13 cellular contexts compared by ENCODE assay signal in genomic region chr1:3197781-3198316, GRCh38.
"Had no signal": no experiment of that assay in that cellular context is flagged by ENCODE, and none has a peak within 500 bp of the region (broad histone marks: within the 10 kb centered on the region; RNA-seq: fewer than 3 reads in every experiment).

No MANE protein-coding gene starts in this region.

- H3K4me3 ChIP-seq: colonic mucosa, left lung, psoas muscle, sigmoid colon had no signal

- H3K4me1 ChIP-seq: colonic mucosa, left lung, psoas muscle, sigmoid colon had no signal

- H3K27ac ChIP-seq: colonic mucosa, left lung, psoas muscle, sigmoid colon had no signal

- FAIRE-seq: keratinocyte, TTC549 had no signal

- H3K36me3 ChIP-seq: colonic mucosa, left lung, sigmoid colon had no signal

- H3K27me3 ChIP-seq: colonic mucosa, left lung, sigmoid colon had no signal

- DNase-seq: activated CD4-positive, alpha-beta memory T cell treated with anti-CD3 and anti-CD28 coated beads, Interleukin-2, amount 10 ng/mL, durations not matched to agents 7 days and 5 days; activated CD4-positive, alpha-beta T cell treated with anti-CD3 and anti-CD28 coated beads for 36 hours; activated CD8-positive, alpha-beta memory T cell treated with anti-CD3 and anti-CD28 coated beads, Interleukin-2, amount 10 ng/mL, durations not matched to agents 7 days and 5 days; central memory CD4-positive, alpha-beta T cell; colonic mucosa; foreskin melanocyte; left lung; psoas muscle; sigmoid colon; stimulated activated CD4-positive, alpha-beta T cell treated with anti-CD3 and anti-CD28 coated beads, Interleukin-4, amount 100 ng/mL, for 24 hours had no signal

- ATAC-seq: activated CD4-positive, alpha-beta T cell treated with anti-CD3 and anti-CD28 coated beads for 36 hours; activated CD8-positive, alpha-beta memory T cell treated with anti-CD3 and anti-CD28 coated beads, Interleukin-2, amount 10 ng/mL, durations not matched to agents 7 days and 5 days; left lung; psoas muscle; stimulated activated effector memory CD8-positive, alpha-beta T cell treated with anti-CD3 and anti-CD28 coated beads, Interleukin-12 subunit alpha, Interleukin-12 subunit beta, amount 100 ng/mL, for 72 hours had no signal

- H3K9me3 ChIP-seq: colonic mucosa, left lung, psoas muscle, sigmoid colon had no signal
